Comparison of ENCODE assay signal across 30 cellular contexts in the genomic region with DNA sequence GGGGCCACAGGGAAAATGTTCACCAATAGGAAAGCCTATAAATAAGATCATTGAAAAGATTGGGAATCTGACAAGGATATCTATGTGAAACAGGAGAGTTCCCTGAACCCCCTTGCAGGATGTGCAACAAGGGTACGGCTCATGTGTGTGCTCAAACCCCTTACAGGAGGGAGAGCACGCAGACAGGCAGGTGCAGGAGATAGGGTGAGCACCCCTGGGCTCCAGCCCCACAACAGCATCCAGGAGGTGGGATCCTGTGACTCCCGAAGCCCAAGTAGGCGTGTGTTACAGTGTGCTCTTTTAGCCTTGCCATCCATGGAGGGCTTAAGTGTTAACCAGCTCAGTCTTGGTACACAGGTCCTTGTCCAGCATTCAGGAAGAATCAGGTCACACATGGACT.
"Had no signal": no experiment of that assay in that cellular context is flagged by ENCODE, and none has a peak within 500 bp of the region (broad histone marks: within the 10 kb centered on the region; RNA-seq: fewer than 3 reads in every experiment).

No MANE protein-coding gene starts in this region.

- H3K4me2 ChIP-seq: neural progenitor cell, smooth muscle cell had no signal

- H3K27ac ChIP-seq: neural progenitor cell, ovary, parathyroid adenoma, psoas muscle, right lobe of liver, skin epidermis, spleen, suprapubic skin, testis, tibial artery, transverse colon, upper lobe of left lung, uterus had no signal

- H3K4me3 Mint-ChIP-seq: naive thymus-derived CD4-positive, alpha-beta T cell; natural killer cell; nephron; neural progenitor cell; stimulated activated memory B cell treated with anti-CD40 and anti-IgM and Interleukin-4, amounts not matched to agents 10 μg/mL and 1 μg/mL and 100 μg/mL, for 72 hours; stimulated activated naive CD8-positive, alpha-beta T cell treated with anti-CD3 and anti-CD28 coated beads, Interleukin-15, amount 100 ng/mL, for 72 hours had no signal

- H2AFZ ChIP-seq: parathyroid adenoma had no signal

- H3K27me3 ChIP-seq: ovary, right lobe of liver, testis, upper lobe of left lung, uterus had no signal

- H3K4me1 Mint-ChIP-seq: natural killer cell; stimulated activated memory B cell treated with anti-CD40 and anti-IgM and Interleukin-4, amounts not matched to agents 10 μg/mL and 1 μg/mL and 100 μg/mL, for 72 hours; stimulated activated naive CD8-positive, alpha-beta T cell treated with anti-CD3 and anti-CD28 coated beads, Interleukin-15, amount 100 ng/mL, for 72 hours had no signal

- H3K27ac Mint-ChIP-seq: naive thymus-derived CD4-positive, alpha-beta T cell; natural killer cell; nephron; neural progenitor cell; progenitor cell of endocrine pancreas; stimulated activated memory B cell treated with anti-CD40 and anti-IgM and Interleukin-4, amounts not matched to agents 10 μg/mL and 1 μg/mL and 100 μg/mL, for 72 hours had no signal

- H3K9me3 Mint-ChIP-seq: natural killer cell; nephron; stimulated activated memory B cell treated with anti-CD40 and anti-IgM and Interleukin-4, amounts not matched to agents 10 μg/mL and 1 μg/mL and 100 μg/mL, for 72 hours; stimulated activated naive CD8-positive, alpha-beta T cell treated with anti-CD3 and anti-CD28 coated beads, Interleukin-15, amount 100 ng/mL, for 72 hours had no signal

- ATAC-seq: naive thymus-derived CD4-positive, alpha-beta T cell; natural killer cell; psoas muscle; right cardiac atrium; stimulated activated memory B cell treated with anti-CD40 and anti-IgM and Interleukin-4, amounts not matched to agents 10 μg/mL and 1 μg/mL and 100 μg/mL, for 72 hours; stimulated activated naive CD8-positive, alpha-beta T cell treated with anti-CD3 and anti-CD28 coated beads, Interleukin-15, amount 100 ng/mL, for 72 hours; stimulated activated naive CD8-positive, alpha-beta T cell treated with anti-CD3 and anti-CD28 coated beads, Interleukin-15, Interleukin-2, amounts not matched to agents 100 U/mL and 50 U/mL, for 24 hours had no signal

- H3K79me2 ChIP-seq: parathyroid adenoma had no signal

- H3K9ac ChIP-seq: neural progenitor cell, parathyroid adenoma had no signal

- H3K36me3 ChIP-seq: neural progenitor cell, ovary, right lobe of liver, spleen, suprapubic skin, tibial artery, transverse colon, upper lobe of left lung, uterus had no signal

- H3K4me3 ChIP-seq: neural progenitor cell, ovary, psoas muscle, right lobe of liver, skin epidermis, smooth muscle cell, spleen, suprapubic skin, testis, tibial artery, transverse colon, upper lobe of left lung, uterus had no signal

- H3K9me3 ChIP-seq: ovary, psoas muscle, right lobe of liver, spleen, suprapubic skin, testis, tibial artery, transverse colon, upper lobe of left lung, uterus had no signal

- H3K4me1 ChIP-seq: parathyroid adenoma, psoas muscle, right lobe of liver, spleen, testis, tibial artery, transverse colon, upper lobe of left lung, uterus had no signal

- H3K36me3 Mint-ChIP-seq: naive thymus-derived CD4-positive, alpha-beta T cell; natural killer cell; neural progenitor cell; stimulated activated memory B cell treated with anti-CD40 and anti-IgM and Interleukin-4, amounts not matched to agents 10 μg/mL and 1 μg/mL and 100 μg/mL, for 72 hours had no signal

- DNase-seq: naive thymus-derived CD4-positive, alpha-beta T cell; natural killer cell; occipital lobe; ovary; psoas muscle; right cardiac atrium; right lobe of liver; spleen; stimulated activated CD4-positive, alpha-beta T cell treated with anti-CD3 and anti-CD28 coated beads, Interleukin-12 subunit alpha, Interleukin-12 subunit beta, amount 100 ng/mL, for 4 hours; stimulated activated CD4-positive, alpha-beta T cell treated with anti-CD3 and anti-CD28 coated beads, Interleukin-1b, Interleukin-23, amount 100 ng/mL, for 48 hours; stimulated activated CD4-positive, alpha-beta T cell treated with anti-CD3 and anti-CD28 coated beads, Interleukin-4, amount 100 ng/mL, for 1 hour; stimulated activated CD4-positive, alpha-beta T cell treated with anti-CD3 and anti-CD28 coated beads, Interleukin-4, amount 100 ng/mL, for 4 hours; stimulated activated CD8-positive, alpha-beta memory T cell treated with anti-CD3 and anti-CD28 coated beads, Interleukin-4, amount 100 ng/mL, for 48 hours; stimulated activated naive CD4-positive, alpha-beta T cell; stimulated activated naive CD8-positive, alpha-beta T cell treated with anti-CD3 and anti-CD28 coated beads, Interleukin-15, amount 100 ng/mL, for 72 hours; stimulated activated naive CD8-positive, alpha-beta T cell treated with anti-CD3 and anti-CD28 coated beads, Interleukin-15, Interleukin-2, amounts not matched to agents 100 U/mL and 50 U/mL, for 24 hours; substantia nigra; testis; transverse colon; uterus had no signal
